In the genomic region with DNA sequence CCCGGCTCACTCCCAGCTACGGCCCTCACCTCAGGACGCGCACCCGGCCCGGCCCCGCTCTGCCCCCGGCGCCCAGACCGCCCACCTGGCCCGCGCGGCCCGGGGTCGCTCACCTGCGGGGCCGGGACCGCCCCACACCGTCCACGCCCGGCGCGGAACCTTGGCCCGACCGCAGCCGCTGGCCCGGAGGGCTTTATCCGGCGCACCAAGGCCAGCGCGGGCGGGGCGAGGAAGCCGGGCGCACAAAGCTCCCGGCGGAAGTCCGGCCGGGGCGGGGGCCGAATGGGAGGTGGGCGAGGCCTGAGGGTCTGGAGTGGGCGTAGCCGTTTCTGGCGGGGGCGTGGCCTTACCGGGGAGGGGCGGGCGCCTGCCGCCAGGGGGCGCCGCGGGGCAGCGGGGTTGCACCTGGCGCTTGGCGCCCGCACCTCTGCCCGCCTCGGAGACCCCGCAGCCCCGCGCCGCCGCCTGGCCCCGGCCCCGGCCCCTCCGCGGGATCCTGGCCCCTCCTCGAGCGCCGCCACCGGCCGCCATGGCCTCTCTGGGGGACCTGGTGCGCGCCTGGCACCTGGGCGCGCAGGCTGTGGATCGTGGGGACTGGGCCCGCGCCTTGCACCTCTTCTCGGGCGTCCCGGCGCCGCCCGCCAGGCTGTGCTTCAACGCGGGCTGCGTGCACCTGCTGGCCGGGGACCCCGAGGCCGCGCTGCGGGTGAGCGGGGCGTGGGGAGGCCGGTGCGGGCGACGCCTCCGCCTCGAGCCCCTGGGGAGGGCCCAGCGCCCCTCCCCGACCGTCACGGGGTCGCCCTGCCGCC, we compare ENCODE assay signal across 1 cellular context.
TF ChIP-seq lines count a peak whose summit lies in the region.

A gene with protein sequence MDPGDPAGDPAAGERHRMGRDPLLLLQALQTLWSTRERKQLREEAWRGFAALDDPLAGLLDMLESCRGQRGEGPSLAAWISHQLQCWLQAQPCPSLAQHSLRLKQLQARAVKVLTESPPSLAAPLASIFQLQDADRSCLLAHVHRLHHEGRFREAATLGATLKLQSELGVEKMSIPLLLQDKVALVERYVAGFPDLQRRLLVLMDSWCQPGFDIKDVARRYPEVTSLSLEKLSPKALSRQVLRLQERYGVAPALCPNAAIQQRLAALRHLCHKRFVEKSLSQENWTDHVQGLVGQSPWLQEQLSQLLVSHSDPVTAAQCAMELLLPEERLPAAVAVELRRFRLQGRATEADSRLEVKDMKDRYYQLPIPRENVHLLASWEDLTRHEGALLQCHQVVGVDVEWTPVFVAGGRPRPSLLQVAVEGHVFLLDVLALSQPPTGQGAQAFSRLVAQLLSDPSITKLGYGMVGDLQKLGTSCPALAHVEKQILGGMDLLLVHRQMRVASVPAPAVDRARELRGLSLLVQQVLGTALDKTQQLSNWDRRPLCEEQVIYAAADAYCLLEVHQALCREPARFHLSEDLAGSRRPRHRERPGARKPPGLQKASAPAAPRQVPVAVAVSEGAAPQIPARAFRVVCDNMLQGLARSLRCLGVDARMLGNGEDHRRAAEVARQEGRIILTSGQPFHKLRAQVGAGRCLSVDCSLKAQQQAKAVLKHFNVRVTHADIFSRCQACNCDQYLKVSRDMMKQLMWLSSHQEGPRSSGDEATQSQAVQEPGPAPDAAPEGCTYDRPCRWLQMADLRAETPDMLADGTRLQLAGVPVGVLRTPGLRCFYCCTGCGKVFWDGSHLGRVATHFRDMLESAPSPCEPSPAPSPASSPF (minus strand): TSS at position 162 of the 809 bp plus-strand sequence. CDS start 27,805 bp downstream, outside the sequence.
A gene with protein sequence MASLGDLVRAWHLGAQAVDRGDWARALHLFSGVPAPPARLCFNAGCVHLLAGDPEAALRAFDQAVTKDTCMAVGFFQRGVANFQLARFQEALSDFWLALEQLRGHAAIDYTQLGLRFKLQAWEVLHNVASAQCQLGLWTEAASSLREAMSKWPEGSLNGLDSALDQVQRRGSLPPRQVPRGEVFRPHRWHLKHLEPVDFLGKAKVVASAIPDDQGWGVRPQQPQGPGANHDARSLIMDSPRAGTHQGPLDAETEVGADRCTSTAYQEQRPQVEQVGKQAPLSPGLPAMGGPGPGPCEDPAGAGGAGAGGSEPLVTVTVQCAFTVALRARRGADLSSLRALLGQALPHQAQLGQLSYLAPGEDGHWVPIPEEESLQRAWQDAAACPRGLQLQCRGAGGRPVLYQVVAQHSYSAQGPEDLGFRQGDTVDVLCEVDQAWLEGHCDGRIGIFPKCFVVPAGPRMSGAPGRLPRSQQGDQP (plus strand): TSS at position 393 of the 809 bp plus-strand sequence. CDS start 137 bp downstream, at position 530.

TF ChIP-seq in HepG2, 621 proteins besides CTCF, POLR2A, EP300 and RAD21 (continued from another document and continues in another):
- no peak for TF ChIP-seq SOX13 (IDR thresholded peaks at IDR 0.05)
- TF ChIP-seq SOX13 (CRISPR knock-in tag; conservative IDR thresholded peaks at IDR 0.05 in 1 of 2, IDR thresholded peaks at IDR 0.05 in 1 of 2): peak in 1 of 2 experiments; percentile 54; a peak in 1 of 4 replicates
- no peak for TF ChIP-seq GZF1 (CRISPR knock-in tag; IDR thresholded peaks at IDR 0.05)
- TF ChIP-seq, protein P1, sequence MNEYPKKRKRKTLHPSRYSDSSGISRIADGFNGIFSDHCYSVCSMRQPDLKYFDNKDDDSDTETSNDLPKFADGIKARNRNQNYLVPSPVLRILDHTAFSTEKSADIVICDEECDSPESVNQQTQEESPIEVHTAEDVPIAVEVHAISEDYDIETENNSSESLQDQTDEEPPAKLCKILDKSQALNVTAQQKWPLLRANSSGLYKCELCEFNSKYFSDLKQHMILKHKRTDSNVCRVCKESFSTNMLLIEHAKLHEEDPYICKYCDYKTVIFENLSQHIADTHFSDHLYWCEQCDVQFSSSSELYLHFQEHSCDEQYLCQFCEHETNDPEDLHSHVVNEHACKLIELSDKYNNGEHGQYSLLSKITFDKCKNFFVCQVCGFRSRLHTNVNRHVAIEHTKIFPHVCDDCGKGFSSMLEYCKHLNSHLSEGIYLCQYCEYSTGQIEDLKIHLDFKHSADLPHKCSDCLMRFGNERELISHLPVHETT (CRISPR knock-in tag; conservative IDR thresholded peaks at IDR 0.05): peak; percentile 98
- TF ChIP-seq CHD2 (IDR thresholded peaks at IDR 0.05; ENCODE audit: low read depth, low read length): no peak
- no peak for TF ChIP-seq GTF2F1 (IDR thresholded peaks at IDR 0.05; ENCODE audit: low read length)
- TF ChIP-seq, protein P2, sequence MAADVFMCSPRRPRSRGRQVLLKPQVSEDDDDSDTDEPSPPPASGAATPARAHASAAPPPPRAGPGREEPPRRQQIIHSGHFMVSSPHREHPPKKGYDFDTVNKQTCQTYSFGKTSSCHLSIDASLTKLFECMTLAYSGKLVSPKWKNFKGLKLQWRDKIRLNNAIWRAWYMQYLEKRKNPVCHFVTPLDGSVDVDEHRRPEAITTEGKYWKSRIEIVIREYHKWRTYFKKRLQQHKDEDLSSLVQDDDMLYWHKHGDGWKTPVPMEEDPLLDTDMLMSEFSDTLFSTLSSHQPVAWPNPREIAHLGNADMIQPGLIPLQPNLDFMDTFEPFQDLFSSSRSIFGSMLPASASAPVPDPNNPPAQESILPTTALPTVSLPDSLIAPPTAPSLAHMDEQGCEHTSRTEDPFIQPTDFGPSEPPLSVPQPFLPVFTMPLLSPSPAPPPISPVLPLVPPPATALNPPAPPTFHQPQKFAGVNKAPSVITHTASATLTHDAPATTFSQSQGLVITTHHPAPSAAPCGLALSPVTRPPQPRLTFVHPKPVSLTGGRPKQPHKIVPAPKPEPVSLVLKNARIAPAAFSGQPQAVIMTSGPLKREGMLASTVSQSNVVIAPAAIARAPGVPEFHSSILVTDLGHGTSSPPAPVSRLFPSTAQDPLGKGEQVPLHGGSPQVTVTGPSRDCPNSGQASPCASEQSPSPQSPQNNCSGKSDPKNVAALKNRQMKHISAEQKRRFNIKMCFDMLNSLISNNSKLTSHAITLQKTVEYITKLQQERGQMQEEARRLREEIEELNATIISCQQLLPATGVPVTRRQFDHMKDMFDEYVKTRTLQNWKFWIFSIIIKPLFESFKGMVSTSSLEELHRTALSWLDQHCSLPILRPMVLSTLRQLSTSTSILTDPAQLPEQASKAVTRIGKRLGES (CRISPR knock-in tag; IDR thresholded peaks at IDR 0.05; ENCODE audit: borderline replicate concordance): no peak
- TF ChIP-seq JARID2 (CRISPR knock-in tag; IDR thresholded peaks at IDR 0.05; ENCODE audit: insufficient replicate concordance): no peak
- TF ChIP-seq ZNF567 (CRISPR knock-in tag; IDR thresholded peaks at IDR 0.05; ENCODE audit: borderline replicate concordance): no peak
- 0 out of 2 replicates have a peak, but pooled peaks have one; percentile 21 for TF ChIP-seq NCOA2 (CRISPR knock-in tag; IDR thresholded peaks at IDR 0.05)
- TF ChIP-seq, protein P3, sequence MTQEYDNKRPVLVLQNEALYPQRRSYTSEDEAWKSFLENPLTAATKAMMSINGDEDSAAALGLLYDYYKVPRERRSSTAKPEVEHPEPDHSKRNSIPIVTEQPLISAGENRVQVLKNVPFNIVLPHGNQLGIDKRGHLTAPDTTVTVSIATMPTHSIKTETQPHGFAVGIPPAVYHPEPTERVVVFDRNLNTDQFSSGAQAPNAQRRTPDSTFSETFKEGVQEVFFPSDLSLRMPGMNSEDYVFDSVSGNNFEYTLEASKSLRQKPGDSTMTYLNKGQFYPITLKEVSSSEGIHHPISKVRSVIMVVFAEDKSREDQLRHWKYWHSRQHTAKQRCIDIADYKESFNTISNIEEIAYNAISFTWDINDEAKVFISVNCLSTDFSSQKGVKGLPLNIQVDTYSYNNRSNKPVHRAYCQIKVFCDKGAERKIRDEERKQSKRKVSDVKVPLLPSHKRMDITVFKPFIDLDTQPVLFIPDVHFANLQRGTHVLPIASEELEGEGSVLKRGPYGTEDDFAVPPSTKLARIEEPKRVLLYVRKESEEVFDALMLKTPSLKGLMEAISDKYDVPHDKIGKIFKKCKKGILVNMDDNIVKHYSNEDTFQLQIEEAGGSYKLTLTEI (CRISPR knock-in tag; conservative IDR thresholded peaks at IDR 0.05): no peak
- no peak for TF ChIP-seq TBP (CRISPR knock-in tag; IDR thresholded peaks at IDR 0.05)
- TF ChIP-seq ZFP82 (CRISPR knock-in tag; IDR thresholded peaks at IDR 0.05; ENCODE audit: borderline replicate concordance): peak; percentile 93; the same call in 1 of the 2 replicates
- TF ChIP-seq ZFP36 (IDR thresholded peaks at IDR 0.05; ENCODE audit: borderline replicate concordance, low read depth, low read length, partially characterized antibody): no peak
- TF ChIP-seq NBN (conservative IDR thresholded peaks at IDR 0.05): no peak
- TF ChIP-seq ETV6 (CRISPR knock-in tag; conservative IDR thresholded peaks at IDR 0.05): no peak
- peak; percentile 81; the same call in 1 of the 2 replicates for TF ChIP-seq FOXK1 (CRISPR knock-in tag; IDR thresholded peaks at IDR 0.05; ENCODE audit: borderline replicate concordance, low read depth)
- TF ChIP-seq, protein P4, sequence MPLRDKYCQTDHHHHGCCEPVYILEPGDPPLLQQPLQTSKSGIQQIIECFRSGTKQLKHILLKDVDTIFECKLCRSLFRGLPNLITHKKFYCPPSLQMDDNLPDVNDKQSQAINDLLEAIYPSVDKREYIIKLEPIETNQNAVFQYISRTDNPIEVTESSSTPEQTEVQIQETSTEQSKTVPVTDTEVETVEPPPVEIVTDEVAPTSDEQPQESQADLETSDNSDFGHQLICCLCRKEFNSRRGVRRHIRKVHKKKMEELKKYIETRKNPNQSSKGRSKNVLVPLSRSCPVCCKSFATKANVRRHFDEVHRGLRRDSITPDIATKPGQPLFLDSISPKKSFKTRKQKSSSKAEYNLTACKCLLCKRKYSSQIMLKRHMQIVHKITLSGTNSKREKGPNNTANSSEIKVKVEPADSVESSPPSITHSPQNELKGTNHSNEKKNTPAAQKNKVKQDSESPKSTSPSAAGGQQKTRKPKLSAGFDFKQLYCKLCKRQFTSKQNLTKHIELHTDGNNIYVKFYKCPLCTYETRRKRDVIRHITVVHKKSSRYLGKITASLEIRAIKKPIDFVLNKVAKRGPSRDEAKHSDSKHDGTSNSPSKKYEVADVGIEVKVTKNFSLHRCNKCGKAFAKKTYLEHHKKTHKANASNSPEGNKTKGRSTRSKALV (CRISPR knock-in tag; IDR thresholded peaks at IDR 0.05): no peak; the same call in 1 of the 2 replicates
- no peak for TF ChIP-seq JUN (CRISPR knock-in tag; IDR thresholded peaks at IDR 0.05)
- TF ChIP-seq ZNF83 (CRISPR knock-in tag; IDR thresholded peaks at IDR 0.05; ENCODE audit: borderline replicate concordance): no peak
- TF ChIP-seq ZNF720 (CRISPR knock-in tag; IDR thresholded peaks at IDR 0.05): no peak
- TF ChIP-seq, protein P5, sequence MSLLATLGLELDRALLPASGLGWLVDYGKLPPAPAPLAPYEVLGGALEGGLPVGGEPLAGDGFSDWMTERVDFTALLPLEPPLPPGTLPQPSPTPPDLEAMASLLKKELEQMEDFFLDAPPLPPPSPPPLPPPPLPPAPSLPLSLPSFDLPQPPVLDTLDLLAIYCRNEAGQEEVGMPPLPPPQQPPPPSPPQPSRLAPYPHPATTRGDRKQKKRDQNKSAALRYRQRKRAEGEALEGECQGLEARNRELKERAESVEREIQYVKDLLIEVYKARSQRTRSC (CRISPR knock-in tag; IDR thresholded peaks at IDR 0.05; ENCODE audit: low read depth): no peak
- TF ChIP-seq ZNF256 (CRISPR knock-in tag; conservative IDR thresholded peaks at IDR 0.05): no peak; the same call in 1 of the 2 replicates
- TF ChIP-seq MBNL3 (CRISPR knock-in tag; conservative IDR thresholded peaks at IDR 0.05): no peak; the same call in 1 of the 2 replicates
- 0 out of 2 replicates have a peak, but pooled peaks have one; percentile 51 for TF ChIP-seq HNF4G (IDR thresholded peaks at IDR 0.05; ENCODE audit: borderline replicate concordance, low read depth, low read length)
- TF ChIP-seq HNF4G (CRISPR knock-in tag; IDR thresholded peaks at IDR 0.05; ENCODE audit: borderline replicate concordance, low read depth): peak; percentile 57; the same call in 1 of the 2 replicates
- TF ChIP-seq HDAC2 (CRISPR knock-in tag; IDR thresholded peaks at IDR 0.05): peak; percentile 39; the same call in 1 of the 2 replicates
- TF ChIP-seq ZNF549 (CRISPR knock-in tag; IDR thresholded peaks at IDR 0.05): no peak
- TF ChIP-seq CBFB (CRISPR knock-in tag; IDR thresholded peaks at IDR 0.05): peak; percentile 95
- no peak for TF ChIP-seq ATAD3A (CRISPR knock-in tag; IDR thresholded peaks at IDR 0.05)
- peak; percentile 59; the same call in 1 of the 2 replicates for TF ChIP-seq ZNF792 (CRISPR knock-in tag; IDR thresholded peaks at IDR 0.05)
- no peak for TF ChIP-seq NR3C1 (CRISPR knock-in tag; IDR thresholded peaks at IDR 0.05)
- TF ChIP-seq ZSCAN12 (CRISPR knock-in tag; IDR thresholded peaks at IDR 0.05): no peak
- no peak for TF ChIP-seq HOXA7 (CRISPR knock-in tag; IDR thresholded peaks at IDR 0.05)
- TF ChIP-seq, protein P6, sequence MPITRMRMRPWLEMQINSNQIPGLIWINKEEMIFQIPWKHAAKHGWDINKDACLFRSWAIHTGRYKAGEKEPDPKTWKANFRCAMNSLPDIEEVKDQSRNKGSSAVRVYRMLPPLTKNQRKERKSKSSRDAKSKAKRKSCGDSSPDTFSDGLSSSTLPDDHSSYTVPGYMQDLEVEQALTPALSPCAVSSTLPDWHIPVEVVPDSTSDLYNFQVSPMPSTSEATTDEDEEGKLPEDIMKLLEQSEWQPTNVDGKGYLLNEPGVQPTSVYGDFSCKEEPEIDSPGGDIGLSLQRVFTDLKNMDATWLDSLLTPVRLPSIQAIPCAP (CRISPR knock-in tag; IDR thresholded peaks at IDR 0.05; ENCODE audit: low read depth): no peak
- TF ChIP-seq, protein P7, sequence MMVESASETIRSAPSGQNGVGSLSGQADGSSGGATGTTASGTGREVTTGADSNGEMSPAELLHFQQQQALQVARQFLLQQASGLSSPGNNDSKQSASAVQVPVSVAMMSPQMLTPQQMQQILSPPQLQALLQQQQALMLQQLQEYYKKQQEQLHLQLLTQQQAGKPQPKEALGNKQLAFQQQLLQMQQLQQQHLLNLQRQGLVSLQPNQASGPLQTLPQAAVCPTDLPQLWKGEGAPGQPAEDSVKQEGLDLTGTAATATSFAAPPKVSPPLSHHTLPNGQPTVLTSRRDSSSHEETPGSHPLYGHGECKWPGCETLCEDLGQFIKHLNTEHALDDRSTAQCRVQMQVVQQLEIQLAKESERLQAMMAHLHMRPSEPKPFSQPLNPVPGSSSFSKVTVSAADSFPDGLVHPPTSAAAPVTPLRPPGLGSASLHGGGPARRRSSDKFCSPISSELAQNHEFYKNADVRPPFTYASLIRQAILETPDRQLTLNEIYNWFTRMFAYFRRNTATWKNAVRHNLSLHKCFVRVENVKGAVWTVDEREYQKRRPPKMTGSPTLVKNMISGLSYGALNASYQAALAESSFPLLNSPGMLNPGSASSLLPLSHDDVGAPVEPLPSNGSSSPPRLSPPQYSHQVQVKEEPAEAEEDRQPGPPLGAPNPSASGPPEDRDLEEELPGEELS (CRISPR knock-in tag; IDR thresholded peaks at IDR 0.05): peak; percentile 47; the same call in 1 of the 2 replicates
- 0 out of 2 replicates have a peak, but pooled peaks have one; percentile 56 for TF ChIP-seq STAT5B (CRISPR knock-in tag; IDR thresholded peaks at IDR 0.05)
- TF ChIP-seq ZNF737 (CRISPR knock-in tag; IDR thresholded peaks at IDR 0.05; ENCODE audit: borderline replicate concordance): no peak
- no peak for TF ChIP-seq SMC3 (IDR thresholded peaks at IDR 0.05; ENCODE audit: low read length)
- peak; percentile 76 for TF ChIP-seq TAF1 (CRISPR knock-in tag; IDR thresholded peaks at IDR 0.05)
- TF ChIP-seq GFI1 (CRISPR knock-in tag; IDR thresholded peaks at IDR 0.05; ENCODE audit: borderline replicate concordance): peak; percentile 24; the same call in 1 of the 2 replicates
